13 cellular contexts compared by ENCODE assay signal in genomic region chr19:30074741-30075460, GRCh38.
"Had no signal": no experiment of that assay in that cellular context is flagged by ENCODE, and none has a peak within 500 bp of the region (broad histone marks: within the 10 kb centered on the region; RNA-seq: fewer than 3 reads in every experiment).

No MANE protein-coding gene starts in this region.

- H3K9me3 ChIP-seq: adrenal gland, esophagus squamous epithelium had no signal

- ATAC-seq: T-helper 17 cell had no signal

- H3K4me1 Mint-ChIP-seq: activated naive CD4-positive, alpha-beta T cell treated with anti-CD3 and anti-CD28 coated beads, Interleukin-2, amount 50 U/mL, for 24 hours; T-helper 17 cell had no signal

- H3K36me3 Mint-ChIP-seq: activated naive CD4-positive, alpha-beta T cell treated with anti-CD3 and anti-CD28 coated beads, Interleukin-2, amount 50 U/mL, for 24 hours had no signal

- H3K27me3 ChIP-seq: adrenal gland, cardiac muscle cell had no signal

- H3K4me1 ChIP-seq: adrenal gland had no signal

- H3K27ac Mint-ChIP-seq: activated naive CD4-positive, alpha-beta T cell treated with anti-CD3 and anti-CD28 coated beads, Interleukin-2, amount 50 U/mL, for 24 hours; nephron progenitor cell; T-helper 17 cell had no signal

- H3K4me3 Mint-ChIP-seq: activated naive CD4-positive, alpha-beta T cell treated with anti-CD3 and anti-CD28 coated beads, Interleukin-2, amount 50 U/mL, for 24 hours; nephron progenitor cell; T-helper 17 cell had no signal

- H3K4me3 ChIP-seq: adrenal gland, cardiac muscle cell, esophagus squamous epithelium had no signal

- H3K27ac ChIP-seq: adrenal gland, cardiac muscle cell, esophagus squamous epithelium, WERI-Rb-1 had no signal

- H3K36me3 ChIP-seq: adrenal gland, cardiac muscle cell, esophagus squamous epithelium, WERI-Rb-1 had no signal

- H3K9me3 Mint-ChIP-seq: activated naive CD4-positive, alpha-beta T cell treated with anti-CD3 and anti-CD28 coated beads, Interleukin-2, amount 50 U/mL, for 24 hours had no signal

- DNase-seq: activated CD4-positive, alpha-beta T cell treated with anti-CD3 and anti-CD28 coated beads, Interleukin-2, amount 50 U/mL, for 48 hours; adrenal gland; esophagus squamous epithelium; hypothalamus; kidney glomerular epithelial cell; nephron progenitor cell; stimulated activated CD4-positive, alpha-beta T cell treated with anti-CD3 and anti-CD28 coated beads, Interleukin-2, amount 100 ng/mL, for 48 hours; stimulated activated naive CD4-positive, alpha-beta T cell treated with Interleukin-2 at 50 U/mL for 16 hours; T-helper 17 cell; trophoblast cell; WERI-Rb-1 had no signal
